Comparison of ENCODE assay signal across 17 cellular contexts in genomic region chr15:92315144-92315543, GRCh38.
"Had no signal": no experiment of that assay in that cellular context is flagged by ENCODE, and none has a peak within 500 bp of the region (broad histone marks: within the 10 kb centered on the region; RNA-seq: fewer than 3 reads in every experiment).

No MANE protein-coding gene starts in this region.

- H3K4me3 Mint-ChIP-seq: IgD-negative memory B cell had no signal

- H3K4me1 Mint-ChIP-seq: IgD-negative memory B cell had no signal

- ATAC-seq: K562, SK-N-SH treated with all-trans-retinoic acid at 6 μM for 48 hours had no signal

- H3K27ac Mint-ChIP-seq: IgD-negative memory B cell had no signal

- H3K36me3 Mint-ChIP-seq: IgD-negative memory B cell had no signal

- DNase-seq: Kasumi-1, MM.1S, NCI-H1092 treated with DMSO at 0.1 percent for 48 hours, NCI-H1436, NCI-H2081 treated with DMSO at 0.1 percent for 48 hours, NCI-H2171, NCI-H226, NCI-H446, NCI-H510A, NCI-H69, NCI-H774, RPMI8226, SHP77 treated with DMSO at 0.1 percent for 48 hours, SJCRH30 had no signal
